17 cellular contexts compared by ENCODE assay signal in genomic region chr5:52817818-52818217, GRCh38. TPM values are rescaled to one million over a fixed set of nuclear protein-coding genes. Genes with fewer than 3 reads are reported as not detected.
DNase-seq lines count a peak whose midpoint lies in the region; TF ChIP-seq lines count a peak whose summit lies in the region.
"Had no signal": no experiment of that assay in that cellular context is flagged by ENCODE, and none has a peak within 500 bp of the region (broad histone marks: within the 10 kb centered on the region; RNA-seq: fewer than 3 reads in every experiment).

No MANE protein-coding gene starts in this region.

- intact Hi-C loops in ascending aorta (cut with DNase I) = no loop called here

- H3K9me3 ChIP-seq in ascending aorta = no peaks in the 10 kb centered on the region
- H3K9me3 ChIP-seq: A549, BLaER1 had no signal

- H3K4me3 ChIP-seq in ascending aorta = no peak overlapping the region
- H3K4me3 ChIP-seq in rectal smooth muscle tissue (ENCODE audit: low read length) = no peak overlapping the region
- H3K4me3 ChIP-seq: A549, BLaER1, GM23338 had no signal

- H3K9ac ChIP-seq in rectal smooth muscle tissue (ENCODE audit: low read length) = no peak overlapping the region
- H3K9ac ChIP-seq: BLaER1 had no signal

- TF ChIP-seq CTCF in ascending aorta (IDR thresholded peaks at IDR 0.05) = no peak

- H3K4me1 ChIP-seq in ascending aorta (peaks cover 15 to 43% of the 10 kb centered on the region in 2 donors), rectal smooth muscle tissue (ENCODE audit: control insufficient read depth, insufficient read depth, low read length) (peaks cover 27% of the 10 kb centered on the region)
- H3K4me1 ChIP-seq: A549, BLaER1 had no signal

- peak; percentile 19 for DNase-seq in NCI-H748 (lab: John Stamatoyannopoulos, UW; ENCODE audit: unreplicated experiment)
- no peak for DNase-seq in NCI-H748 treated with DMSO at 0.1 percent for 48 hours (lab: John Stamatoyannopoulos, UW)
- DNase-seq in ascending aorta (ENCODE audit: low spot score in 2 of 2) = no peak
- no peak for DNase-seq in NCI-H526 treated with DMSO at 0.1 percent for 48 hours (lab: John Stamatoyannopoulos, UW)
- no peak for DNase-seq in globus pallidus (ENCODE audit: low spot score)
- DNase-seq in foreskin melanocyte = no peak
- DNase-seq: AML-193; CD4-positive, alpha-beta memory T cell; DMS153; DMS79; GDM1; HFFc6 had no signal

- H3K27ac ChIP-seq in ascending aorta = peak overlapping the region; percentile 78 to 80
- H3K27ac ChIP-seq in rectal smooth muscle tissue (ENCODE audit: low read depth, low read length) = peak overlapping the region; percentile 7
- H3K27ac ChIP-seq: 22Rv1, A549, BLaER1 had no signal

- H3K27me3 ChIP-seq in ascending aorta (no peaks in the 10 kb centered on the region), rectal smooth muscle tissue (ENCODE audit: control insufficient read depth, insufficient read depth, low read length) (no peaks in the 10 kb centered on the region)
- H3K27me3 ChIP-seq: BLaER1 had no signal

- H3K36me3 ChIP-seq in ascending aorta (no peaks in the 10 kb centered on the region), rectal smooth muscle tissue (ENCODE audit: control insufficient read depth, insufficient read depth, low read length) (no peaks in the 10 kb centered on the region)
- H3K36me3 ChIP-seq: BLaER1 had no signal

RNA-seq across cellular contexts. Expression of gene ITGA1, which starts 30.1 kb away (rescaled TPM):
- 42.7 TPM for total RNA-seq in ascending aorta

RNA-seq across cellular contexts. Expression of gene PELO, which starts 30.1 kb away (rescaled TPM):
- total RNA-seq in ascending aorta = 39.1 TPM
